In genomic region chr16:3773663-3774062, GRCh38 we compare ENCODE assay signal across 18 cellular contexts. TPM values are rescaled to one million over a fixed set of nuclear protein-coding genes. Genes with fewer than 3 reads are reported as not detected.
A peak's percentile ranks its signal among the peaks of the same experiment; 100 is the strongest.
DNase-seq lines count a peak whose midpoint lies in the region; ATAC-seq and TF ChIP-seq lines count a peak whose summit lies in the region.
"Had no signal": no experiment of that assay in that cellular context is flagged by ENCODE, and none has a peak within 500 bp of the region (broad histone marks: within the 10 kb centered on the region; RNA-seq: fewer than 3 reads in every experiment).

No MANE protein-coding gene starts in this region.

- no peak overlapping the region for H4K8ac ChIP-seq in trophoblast cell (ENCODE audit: low read depth, low read length)

- no peak overlapping the region for H2BK5ac ChIP-seq in trophoblast cell (ENCODE audit: low read depth, low read length, poor library complexity)

- H3K4me1 ChIP-seq in left ventricle myocardium inferior (peaks cover 56% of the 10 kb centered on the region), gastroesophageal sphincter (peaks cover 0 to 57% (median 11%) of the 10 kb centered on the region in 3 donors), trophoblast cell (ENCODE audit: control insufficient read depth in 1 of 2, insufficient read depth in 2 of 2, low read length in 2 of 2) (no peaks in the 10 kb centered on the region)

- H2AFZ ChIP-seq in trophoblast cell (ENCODE audit: insufficient read depth, low read length, poor library complexity), result no peak overlapping the region
- H2AFZ ChIP-seq: GM23338 had no signal

- H3K27ac Mint-ChIP-seq in type B pancreatic cell, result no peak overlapping the region
- H3K27ac Mint-ChIP-seq: GM23338 had no signal

- H3K4me3 ChIP-seq in left ventricle myocardium inferior (no peak overlapping the region), gastroesophageal sphincter (no peak overlapping the region), trophoblast cell (ENCODE audit: low read depth, low read length) (no peak overlapping the region)
- H3K4me3 ChIP-seq: BLaER1, GM23338 had no signal

- H3K79me1 ChIP-seq in trophoblast cell (ENCODE audit: low read length), result no peaks in the 10 kb centered on the region

- no peak overlapping the region for H3K9ac ChIP-seq in trophoblast cell (ENCODE audit: low read length)
- H3K9ac ChIP-seq: BLaER1, KMS-11 had no signal

- H3K9me3 ChIP-seq in left ventricle myocardium inferior (replicated peaks), result no peaks in the 10 kb centered on the region
- H3K9me3 ChIP-seq in gastroesophageal sphincter, result no peaks in the 10 kb centered on the region
- H3K9me3 ChIP-seq in trophoblast cell (ENCODE audit: insufficient read depth, low read depth, low read length), result no peaks in the 10 kb centered on the region
- H3K9me3 ChIP-seq: BLaER1 had no signal

- no peaks in the 10 kb centered on the region for H3K9me3 Mint-ChIP-seq in type B pancreatic cell
- H3K9me3 Mint-ChIP-seq: CD8-positive, alpha-beta memory T cell; GM23338 had no signal

- no peak for ATAC-seq in Right ventricle myocardium superior (ENCODE audit: poor library complexity)
- no peak for ATAC-seq in gastroesophageal sphincter
- ATAC-seq in GM19023 (IDR thresholded peaks at IDR 0.05; ENCODE audit: unreplicated experiment), result no peak
- ATAC-seq: GM23338, PC-3 had no signal

- TF ChIP-seq CTCF in left ventricle myocardium inferior (IDR thresholded peaks at IDR 0.05; ENCODE audit: borderline replicate concordance) (no peak), gastroesophageal sphincter (IDR thresholded peaks at IDR 0.05) (no peak), type B pancreatic cell (conservative IDR thresholded peaks at IDR 0.05) (no peak)

- H3K4me3 Mint-ChIP-seq in type B pancreatic cell, result no peak overlapping the region
- H3K4me3 Mint-ChIP-seq: CD8-positive, alpha-beta memory T cell; GM23338 had no signal

- 83 to 91% methylated on average over 4 to 12 of the region's 14 CpGs for WGBS in gastroesophageal sphincter (ENCODE audit: low coverage in 1 of 2), 2 donors
- WGBS in trophoblast cell (ENCODE audit: extremely low coverage, insufficient coverage, insufficient read length), result no CpG with 5 or more reads among the region's 14 CpGs

- TF ChIP-seq POLR2A in gastroesophageal sphincter (IDR thresholded peaks at IDR 0.05), result no peak

- H4K91ac ChIP-seq in trophoblast cell (ENCODE audit: low read depth, low read length), result no peak overlapping the region

- H3K27me3 ChIP-seq in left ventricle myocardium inferior (ENCODE audit: low read depth), result no peaks in the 10 kb centered on the region
- no peaks in the 10 kb centered on the region for H3K27me3 ChIP-seq in gastroesophageal sphincter
- no peaks in the 10 kb centered on the region for H3K27me3 ChIP-seq in trophoblast cell (ENCODE audit: insufficient read depth, low read length)
- H3K27me3 ChIP-seq: BLaER1 had no signal

- no peak overlapping the region for H3K14ac ChIP-seq in trophoblast cell (ENCODE audit: low read length)

- no peak overlapping the region for H3K18ac ChIP-seq in trophoblast cell (ENCODE audit: low read length)

- no peak overlapping the region for H3K4ac ChIP-seq in trophoblast cell (ENCODE audit: low read depth, low read length)

- H3K36me3 ChIP-seq in left ventricle myocardium inferior (peaks cover 79% of the 10 kb centered on the region), gastroesophageal sphincter (peaks cover 0 to 95% of the 10 kb centered on the region in 2 donors), trophoblast cell (ENCODE audit: control insufficient read depth in 1 of 2, insufficient read depth in 2 of 2, low read length in 2 of 2) (peaks cover 45 to 52% of the 10 kb centered on the region in 2 experiments)

- H3K36me3 Mint-ChIP-seq in type B pancreatic cell, result peaks cover 41% of the 10 kb centered on the region

- H2BK12ac ChIP-seq in trophoblast cell (ENCODE audit: low read length), result no peak overlapping the region

- peak overlapping the region; percentile 73 for H4K12ac ChIP-seq in trophoblast cell (ENCODE audit: low read depth, low read length)

- H3K23ac ChIP-seq in trophoblast cell (ENCODE audit: low read length), result peak overlapping the region; percentile 71

- no peaks in the 10 kb centered on the region for H3K79me2 ChIP-seq in trophoblast cell (ENCODE audit: control insufficient read depth, insufficient read depth, low read length, poor library complexity)

- H2AK5ac ChIP-seq in trophoblast cell (ENCODE audit: low read length), result no peak overlapping the region

- H3K27me3 Mint-ChIP-seq in type B pancreatic cell, result no peaks in the 10 kb centered on the region

- DNase-seq in left ventricle myocardium inferior, result no peak
- no peak for DNase-seq in Right ventricle myocardium superior
- no peak for DNase-seq in trophoblast cell
- DNase-seq in type B pancreatic cell (ENCODE audit: extremely low spot score, unreplicated experiment), result peak; percentile 58
- DNase-seq in HPDE6-E6E7 (ENCODE audit: extremely low spot score), result no peak
- DNase-seq in hippocampal formation (lab: John Stamatoyannopoulos, UW), result no peak
- DNase-seq: CD8-positive, alpha-beta memory T cell; DMS79; NCI-H1436 treated with DMSO at 0.1 percent for 48 hours; NCI-H446 treated with DMSO at 0.1 percent for 48 hours; NCI-H748 treated with DMSO at 0.1 percent for 48 hours; PC-3 had no signal

- H2BK120ac ChIP-seq in trophoblast cell (ENCODE audit: insufficient read depth, low read length, poor library complexity), result no peak overlapping the region

- H3K4me1 Mint-ChIP-seq in type B pancreatic cell (ENCODE audit: unreplicated experiment), result no peaks in the 10 kb centered on the region
- H3K4me1 Mint-ChIP-seq: CD8-positive, alpha-beta memory T cell; GM23338 had no signal

- intact Hi-C loops in left ventricle myocardium inferior (cut with micrococcal nuclease) (no loop called here), Right ventricle myocardium superior (cut with DNase I) (loop anchor here (5.0 kb wide), 1 partner anchor 104 kb away; no protein-coding TSS in a partner anchor)

- H3K27ac ChIP-seq in left ventricle myocardium inferior (replicated peaks) (peak overlapping the region; percentile 77), gastroesophageal sphincter (peak overlapping the region in 3 of 4 donors; percentile 11 to 24 (median 12)), trophoblast cell (ENCODE audit: low read depth, low read length) (no peak overlapping the region)
- H3K27ac ChIP-seq: BLaER1, KMS-11, RWPE1 had no signal

- no peak for TF ChIP-seq EP300 in gastroesophageal sphincter (IDR thresholded peaks at IDR 0.05)

- H3K4me2 ChIP-seq in trophoblast cell (ENCODE audit: low read length), result no peak overlapping the region
- H3K4me2 ChIP-seq: GM23338, KMS-11 had no signal

RNA-seq across cellular contexts. Expression of gene TRAP1, which starts 56.3 kb away (rescaled TPM):
- 128 TPM for total RNA-seq in left ventricle myocardium inferior
- total RNA-seq in Right ventricle myocardium superior, result 146 TPM
- 10 to 100 TPM; 43.2 to 53.8 (median 51.2) TPM for total RNA-seq in gastroesophageal sphincter
- 79.9 and 81.1 TPM in 2 replicates for polyA plus RNA-seq in trophoblast cell (2013)
- 132 and 138 TPM in 2 replicates for total RNA-seq in type B pancreatic cell (ENCODE audit: low replicate concordance)
